Comparison of ENCODE assay signal across 13 cellular contexts in genomic region chr14:67963960-67964359, GRCh38.
A peak's percentile ranks its signal among the peaks of the same experiment; 100 is the strongest.
DNase-seq lines count a peak whose midpoint lies in the region; ATAC-seq and TF ChIP-seq lines count a peak whose summit lies in the region.
"Had no signal": no experiment of that assay in that cellular context is flagged by ENCODE, and none has a peak within 500 bp of the region (broad histone marks: within the 10 kb centered on the region; RNA-seq: fewer than 3 reads in every experiment).

No MANE protein-coding gene starts in this region.

- DNase-seq in right atrium auricular region (ENCODE audit: low spot score) (no peak), heart left ventricle (no peak), fibroblast of villous mesenchyme (ENCODE audit: low read depth) (no peak), prostate gland (ENCODE audit: low spot score) (no peak), H4 (ENCODE audit: low spot score) (no peak), pons (ENCODE audit: low spot score) (no peak)
- DNase-seq: activated CD4-positive, alpha-beta T cell treated with anti-CD3 and anti-CD28 coated beads for 4 hours; activated T-cell treated with anti-CD3 and anti-CD28 coated beads for 4 hours; hypothalamus; left ventricle myocardium superior; RPMI8226 had no signal

- 80 to 82% (median 81%) methylated on average over 2 of the region's 2 CpGs for WGBS in heart left ventricle, 4 donors
- whole genome bisulfite sequencing in prostate gland: 12% methylated on average over 2 of the region's 2 CpGs

- peak overlapping the region in 1 of 2 donors; percentile 14 for H3K4me3 ChIP-seq in right atrium auricular region
- peak overlapping the region in 5 of 12 donors; percentile 1 to 41 (median 18) for H3K4me3 ChIP-seq in heart left ventricle
- peak overlapping the region; percentile 4 for H3K4me3 ChIP-seq in fibroblast of villous mesenchyme (ENCODE audit: low read depth, low read length)
- no peak overlapping the region for H3K4me3 ChIP-seq in prostate gland

- H3K36me3 ChIP-seq in right atrium auricular region (no peaks in the 10 kb centered on the region), heart left ventricle (no peaks in the 10 kb centered on the region), prostate gland (no peaks in the 10 kb centered on the region)

- no peak for TF ChIP-seq POLR2A in heart left ventricle (IDR thresholded peaks at IDR 0.05)
- TF ChIP-seq POLR2A in prostate gland (IDR thresholded peaks at IDR 0.05): no peak

- H3K27ac ChIP-seq in right atrium auricular region (peak overlapping the region; percentile 17 to 39), heart left ventricle (peak overlapping the region in 3 of 12 donors; percentile 4 to 73 (median 21)), prostate gland (peak overlapping the region; percentile 17 to 34)

- H3K4me1 ChIP-seq in right atrium auricular region (no peaks in the 10 kb centered on the region), heart left ventricle (peaks cover 0 to 33% (median 0%) of the 10 kb centered on the region in 12 donors), prostate gland (replicated peaks) (no peaks in the 10 kb centered on the region)

- H3K9me3 ChIP-seq in right atrium auricular region (no peaks in the 10 kb centered on the region), heart left ventricle (no peaks in the 10 kb centered on the region), prostate gland (no peaks in the 10 kb centered on the region)

- intact Hi-C loops in heart left ventricle (cut with DNase I) (loop anchor here in 1 of 10 donors (10.0 kb wide), 1 partner anchor 261 kb away; no protein-coding TSS in a partner anchor), prostate gland (cut with DNase I) (no loop called here)

- H3K27me3 ChIP-seq in right atrium auricular region: no peaks in the 10 kb centered on the region
- H3K27me3 ChIP-seq in heart left ventricle: no peaks in the 10 kb centered on the region
- H3K27me3 ChIP-seq in prostate gland (replicated peaks; ENCODE audit: insufficient read depth): no peaks in the 10 kb centered on the region

- TF ChIP-seq CTCF in right atrium auricular region (IDR thresholded peaks at IDR 0.05) (no peak), heart left ventricle (IDR thresholded peaks at IDR 0.05) (no peak), fibroblast of villous mesenchyme (IDR thresholded peaks at IDR 0.05; ENCODE audit: insufficient read depth, low read depth, low read length) (no peak), prostate gland (IDR thresholded peaks at IDR 0.05) (no peak)

- ATAC-seq in heart left ventricle (no peak), HG02885 (IDR thresholded peaks at IDR 0.05; ENCODE audit: poor library complexity, unreplicated experiment) (no peak)
- ATAC-seq in activated CD4-positive, CD25-positive, alpha-beta regulatory T cell treated with anti-CD3 and anti-CD28 coated beads, Interleukin-2, amount 50 U/mL, for 24 hours: no peak
